In genomic region chr13:30109471-30110135, GRCh38 we compare ENCODE assay signal across 16 cellular contexts.
"Had no signal": no experiment of that assay in that cellular context is flagged by ENCODE, and none has a peak within 500 bp of the region (broad histone marks: within the 10 kb centered on the region; RNA-seq: fewer than 3 reads in every experiment).

No MANE protein-coding gene starts in this region.

- H3K27me3 ChIP-seq: esophagus squamous epithelium, heart left ventricle, uterus had no signal

- ATAC-seq: activated CD4-positive, CD25-positive, alpha-beta regulatory T cell treated with anti-CD3 and anti-CD28 coated beads, Interleukin-2, amount 50 U/mL, for 24 hours; heart left ventricle had no signal

- H3K9me3 ChIP-seq: esophagus squamous epithelium, heart left ventricle, lower lobe of right lung, mucosa of descending colon, thoracic aorta, uterus had no signal

- H3K36me3 ChIP-seq: esophagus squamous epithelium, heart left ventricle, lower lobe of right lung, thoracic aorta, uterus had no signal

- H3K36me3 Mint-ChIP-seq: activated naive CD4-positive, alpha-beta T cell treated with anti-CD3 and anti-CD28 coated beads, Interleukin-2, amount 50 U/mL, for 24 hours had no signal

- H3K9me3 Mint-ChIP-seq: activated naive CD4-positive, alpha-beta T cell treated with anti-CD3 and anti-CD28 coated beads, Interleukin-2, amount 50 U/mL, for 24 hours; activated T-cell treated with anti-CD3 and anti-CD28 coated beads, Interleukin-2, amount 50 U/mL, for 24 hours; central memory CD8-positive, alpha-beta T cell; nephron; stimulated activated naive CD8-positive, alpha-beta T cell treated with anti-CD3 and anti-CD28 coated beads, Interleukin-15, Interleukin-2, amounts not matched to agents 100 ng/mL and 50 ng/mL, for 24 hours had no signal

- H3K27me3 Mint-ChIP-seq: activated naive CD4-positive, alpha-beta T cell treated with anti-CD3 and anti-CD28 coated beads, Interleukin-2, amount 50 U/mL, for 24 hours; activated T-cell treated with anti-CD3 and anti-CD28 coated beads, Interleukin-2, amount 50 U/mL, for 24 hours; central memory CD8-positive, alpha-beta T cell; stimulated activated naive CD8-positive, alpha-beta T cell treated with anti-CD3 and anti-CD28 coated beads, Interleukin-15, Interleukin-2, amounts not matched to agents 100 ng/mL and 50 ng/mL, for 24 hours had no signal

- H3K27ac Mint-ChIP-seq: activated naive CD4-positive, alpha-beta T cell treated with anti-CD3 and anti-CD28 coated beads, Interleukin-2, amount 50 U/mL, for 24 hours; activated T-cell treated with anti-CD3 and anti-CD28 coated beads, Interleukin-2, amount 50 U/mL, for 24 hours; nephron; stimulated activated naive CD8-positive, alpha-beta T cell treated with anti-CD3 and anti-CD28 coated beads, Interleukin-15, Interleukin-2, amounts not matched to agents 100 ng/mL and 50 ng/mL, for 24 hours had no signal

- H3K4me3 ChIP-seq: esophagus squamous epithelium, heart left ventricle, lower lobe of right lung, mucosa of descending colon, thoracic aorta, uterus had no signal

- DNase-seq: activated CD4-positive, alpha-beta T cell treated with anti-CD3 and anti-CD28 coated beads, Interleukin-2, amount 50 U/mL, for 4 hours; activated effector memory CD4-positive, alpha-beta T cell treated with Interleukin-2 at 50 U/mL for 16 hours; activated T-cell treated with anti-CD3 and anti-CD28 coated beads, Interleukin-2, amount 50 U/mL, for 24 hours; esophagus squamous epithelium; foreskin fibroblast; stimulated activated CD4-positive, alpha-beta T cell treated with anti-CD3 and anti-CD28 coated beads, Interleukin-4, amount 100 ng/mL, for 1 hour had no signal

- H3K4me3 Mint-ChIP-seq: activated naive CD4-positive, alpha-beta T cell treated with anti-CD3 and anti-CD28 coated beads, Interleukin-2, amount 50 U/mL, for 24 hours; activated T-cell treated with anti-CD3 and anti-CD28 coated beads, Interleukin-2, amount 50 U/mL, for 24 hours; central memory CD8-positive, alpha-beta T cell; nephron; stimulated activated naive CD8-positive, alpha-beta T cell treated with anti-CD3 and anti-CD28 coated beads, Interleukin-15, Interleukin-2, amounts not matched to agents 100 ng/mL and 50 ng/mL, for 24 hours had no signal
